In genomic region chr1:33255347-33256311, GRCh38 we compare ENCODE assay signal across 1 cellular context.
TF ChIP-seq lines count a peak whose summit lies in the region.

No MANE protein-coding gene starts in this region.

TF ChIP-seq in HepG2, 621 proteins besides CTCF, POLR2A, EP300 and RAD21 (continued from another document and continues in another):
- TF ChIP-seq DMTF1 (CRISPR knock-in tag; IDR thresholded peaks at IDR 0.05) (no peak), NCOA5 (CRISPR knock-in tag; IDR thresholded peaks at IDR 0.05) (no peak), ZBTB39 (CRISPR knock-in tag; IDR thresholded peaks at IDR 0.05) (no peak), ZNF12 (CRISPR knock-in tag; IDR thresholded peaks at IDR 0.05) (no peak), PAX8 (CRISPR knock-in tag; IDR thresholded peaks at IDR 0.05; ENCODE audit: borderline replicate concordance) (no peak), KDM6A (CRISPR knock-in tag; IDR thresholded peaks at IDR 0.05; ENCODE audit: low read depth) (no peak), ZNF672 (CRISPR knock-in tag; IDR thresholded peaks at IDR 0.05) (no peak), ZNF83 (CRISPR knock-in tag; IDR thresholded peaks at IDR 0.05; ENCODE audit: borderline replicate concordance) (no peak), PHF20 (CRISPR knock-in tag; IDR thresholded peaks at IDR 0.05) (no peak), JUNB (CRISPR knock-in tag; IDR thresholded peaks at IDR 0.05; ENCODE audit: borderline replicate concordance) (no peak), SMAD1 (CRISPR knock-in tag; IDR thresholded peaks at IDR 0.05; ENCODE audit: borderline replicate concordance, low read depth) (no peak), NR2F6 (IDR thresholded peaks at IDR 0.05) (no peak), NR2F6 (CRISPR knock-in tag; IDR thresholded peaks at IDR 0.05) (no peak), ZBTB1 (CRISPR knock-in tag; IDR thresholded peaks at IDR 0.05; ENCODE audit: borderline replicate concordance) (no peak), ZSCAN20 (CRISPR knock-in tag; IDR thresholded peaks at IDR 0.05; ENCODE audit: borderline replicate concordance) (no peak), SKIL (CRISPR knock-in tag; IDR thresholded peaks at IDR 0.05; ENCODE audit: borderline replicate concordance) (no peak), TFDP2 (CRISPR knock-in tag; IDR thresholded peaks at IDR 0.05) (no peak), ARID5B (CRISPR knock-in tag; IDR thresholded peaks at IDR 0.05) (0 out of 2 replicates have a peak, but pooled peaks have one; percentile 6), FOXP1 (IDR thresholded peaks at IDR 0.05) (no peak), FOXP1 (CRISPR knock-in tag; IDR thresholded peaks at IDR 0.05) (no peak), MED1 (CRISPR knock-in tag; IDR thresholded peaks at IDR 0.05) (no peak), ZNF775 (CRISPR knock-in tag; IDR thresholded peaks at IDR 0.05; ENCODE audit: borderline replicate concordance) (no peak), ZSCAN30 (CRISPR knock-in tag; IDR thresholded peaks at IDR 0.05) (no peak), HNRNPK (IDR thresholded peaks at IDR 0.05; ENCODE audit: low read depth, low read length, poor library complexity, severe bottlenecking) (no peak), ZC3H4 (CRISPR knock-in tag; IDR thresholded peaks at IDR 0.05; ENCODE audit: borderline replicate concordance) (no peak), MLX (CRISPR knock-in tag; IDR thresholded peaks at IDR 0.05) (no peak), ZNF589 (CRISPR knock-in tag; conservative IDR thresholded peaks at IDR 0.05) (no peak), MAFG (CRISPR knock-in tag; IDR thresholded peaks at IDR 0.05) (no peak), ZMYM3 (CRISPR knock-in tag; IDR thresholded peaks at IDR 0.05) (0 out of 2 replicates have a peak, but pooled peaks have one; percentile 21), HINFP (CRISPR knock-in tag; IDR thresholded peaks at IDR 0.05; ENCODE audit: low read depth) (no peak), MAZ (IDR thresholded peaks at IDR 0.05; ENCODE audit: borderline replicate concordance, low read depth, low read length) (no peak), MAZ (CRISPR knock-in tag; IDR thresholded peaks at IDR 0.05; ENCODE audit: low read depth) (0 out of 2 replicates have a peak, but pooled peaks have one; percentile 25), RNF2 (conservative IDR thresholded peaks at IDR 0.05; ENCODE audit: low read depth) (no peak), ZNF276 (CRISPR knock-in tag; IDR thresholded peaks at IDR 0.05; ENCODE audit: low read depth) (no peak), BRD4 (CRISPR knock-in tag; IDR thresholded peaks at IDR 0.05) (no peak), SP140L (CRISPR knock-in tag; IDR thresholded peaks at IDR 0.05; ENCODE audit: borderline replicate concordance) (no peak), NPAS2 (CRISPR knock-in tag; IDR thresholded peaks at IDR 0.05; ENCODE audit: borderline replicate concordance) (no peak), EHMT2 (IDR thresholded peaks at IDR 0.05; ENCODE audit: borderline replicate concordance, low read depth, low read length) (no peak), SIN3A (IDR thresholded peaks at IDR 0.05; ENCODE audit: borderline replicate concordance, low read depth, low read length) (no peak), SRSF9 (IDR thresholded peaks at IDR 0.05; ENCODE audit: borderline replicate concordance, insufficient read depth, low read depth, low read length, poor library complexity, severe bottlenecking) (no peak), ZNF780A (CRISPR knock-in tag; IDR thresholded peaks at IDR 0.05) (no peak), ZNF740 (CRISPR knock-in tag; IDR thresholded peaks at IDR 0.05) (no peak), RELA (CRISPR knock-in tag; IDR thresholded peaks at IDR 0.05) (no peak), MIER2 (CRISPR knock-in tag; IDR thresholded peaks at IDR 0.05) (no peak), ZBTB43 (CRISPR knock-in tag; conservative IDR thresholded peaks at IDR 0.05) (peak; percentile 63; the same call in 1 of the 2 replicates), GATAD2A (CRISPR knock-in tag; IDR thresholded peaks at IDR 0.05) (no peak), CREB3 (CRISPR knock-in tag; IDR thresholded peaks at IDR 0.05) (no peak)
